In genomic region chr1:31701137-31701736, GRCh38 we compare ENCODE assay signal across 1 cellular context.
TF ChIP-seq lines count a peak whose summit lies in the region.

No MANE protein-coding gene starts in this region.

TF ChIP-seq in HepG2, 621 proteins besides CTCF, POLR2A, EP300 and RAD21 (continued from another document and continues in another):
- TF ChIP-seq TFE3 (CRISPR knock-in tag; IDR thresholded peaks at IDR 0.05) (no peak), GPN1 (CRISPR knock-in tag; IDR thresholded peaks at IDR 0.05; ENCODE audit: borderline replicate concordance) (no peak), ARID5B (CRISPR knock-in tag; IDR thresholded peaks at IDR 0.05) (peak; percentile 87), TFDP1 (CRISPR knock-in tag; IDR thresholded peaks at IDR 0.05; ENCODE audit: borderline replicate concordance) (no peak), ZNF883 (CRISPR knock-in tag; IDR thresholded peaks at IDR 0.05; ENCODE audit: not compliant biosample characterization) (no peak), ZNF335 (CRISPR knock-in tag; IDR thresholded peaks at IDR 0.05) (0 out of 2 replicates have a peak, but pooled peaks have one; percentile 53), FOXA1 (IDR thresholded peaks at IDR 0.05) (no peak), FOXA1 (CRISPR knock-in tag; IDR thresholded peaks at IDR 0.05) (peak; percentile 44), ZNF383 (CRISPR knock-in tag; IDR thresholded peaks at IDR 0.05; ENCODE audit: borderline replicate concordance) (no peak), CHD2 (IDR thresholded peaks at IDR 0.05; ENCODE audit: low read depth, low read length) (peak; percentile 53; the same call in 1 of the 2 replicates), ZNF670 (CRISPR knock-in tag; IDR thresholded peaks at IDR 0.05; ENCODE audit: borderline replicate concordance) (0 out of 2 replicates have a peak, but pooled peaks have one; percentile 79), ATRX (CRISPR knock-in tag; IDR thresholded peaks at IDR 0.05; ENCODE audit: borderline replicate concordance) (no peak), GLMP (CRISPR knock-in tag; IDR thresholded peaks at IDR 0.05; ENCODE audit: borderline replicate concordance) (no peak), HNF4G (IDR thresholded peaks at IDR 0.05; ENCODE audit: borderline replicate concordance, low read depth, low read length) (peak; percentile 78), HNF4G (CRISPR knock-in tag; IDR thresholded peaks at IDR 0.05; ENCODE audit: borderline replicate concordance, low read depth) (no peak), MAFF (IDR thresholded peaks at IDR 0.05; ENCODE audit: low read depth, low read length) (no peak), HNRNPK (IDR thresholded peaks at IDR 0.05; ENCODE audit: low read depth, low read length, poor library complexity, severe bottlenecking) (no peak), ZNF292 (CRISPR knock-in tag; IDR thresholded peaks at IDR 0.05; ENCODE audit: borderline replicate concordance, low read depth) (peak; percentile 85; the same call in 1 of the 2 replicates), ZNF263 (CRISPR knock-in tag; IDR thresholded peaks at IDR 0.05) (no peak), KDM3A (CRISPR knock-in tag; IDR thresholded peaks at IDR 0.05; ENCODE audit: low read depth) (0 out of 2 replicates have a peak, but pooled peaks have one; percentile 26), GTF2F1 (IDR thresholded peaks at IDR 0.05; ENCODE audit: low read length) (0 out of 2 replicates have a peak, but pooled peaks have one; percentile 39), HNF4A (CRISPR knock-in tag; IDR thresholded peaks at IDR 0.05) (peak; percentile 92), XRCC5 (optimal IDR thresholded peaks at IDR 0.05; ENCODE audit: low read length) (peak; percentile 82), IRF1 (CRISPR knock-in tag; IDR thresholded peaks at IDR 0.05; ENCODE audit: low read depth) (no peak), NCOA1 (CRISPR knock-in tag; IDR thresholded peaks at IDR 0.05) (peak; percentile 50; the same call in 1 of the 2 replicates), ZBTB8A (CRISPR knock-in tag; IDR thresholded peaks at IDR 0.05; ENCODE audit: borderline replicate concordance, low read depth) (no peak), RERE (CRISPR knock-in tag; IDR thresholded peaks at IDR 0.05; ENCODE audit: low read depth) (peak; percentile 68; the same call in 1 of the 2 replicates), KIAA2018 (CRISPR knock-in tag; IDR thresholded peaks at IDR 0.05; ENCODE audit: borderline replicate concordance) (no peak), HES4 (CRISPR knock-in tag; IDR thresholded peaks at IDR 0.05; ENCODE audit: borderline replicate concordance) (no peak), PHF20 (CRISPR knock-in tag; IDR thresholded peaks at IDR 0.05) (peak; percentile 31; the same call in 1 of the 2 replicates), ZSCAN25 (CRISPR knock-in tag; IDR thresholded peaks at IDR 0.05) (peak; percentile 51; the same call in 1 of the 2 replicates), FOXK2 (IDR thresholded peaks at IDR 0.05) (no peak)
